ENCODE assay signal across 18 cellular contexts in genomic region chr7:46934198-46934825, GRCh38.
DNase-seq lines count a peak whose midpoint lies in the region; ATAC-seq and TF ChIP-seq lines count a peak whose summit lies in the region.
"Had no signal": no experiment of that assay in that cellular context is flagged by ENCODE, and none has a peak within 500 bp of the region (broad histone marks: within the 10 kb centered on the region; RNA-seq: fewer than 3 reads in every experiment).

No MANE protein-coding gene starts in this region.

- no peak overlapping the region for H3K14ac ChIP-seq in H9 (ENCODE audit: insufficient read depth, low read length)

- H2BK120ac ChIP-seq in H9 (ENCODE audit: low read depth, low read length, poor library complexity, severe bottlenecking): no peak overlapping the region

- H2AFZ ChIP-seq in osteoblast (ENCODE audit: low read length) (peak overlapping the region; percentile 39), GM23338 (no peak overlapping the region), H9 (ENCODE audit: low read length) (no peak overlapping the region)

- no peaks in the 10 kb centered on the region for H3K36me3 Mint-ChIP-seq in GM23338 (ENCODE audit: low read depth)
- no peaks in the 10 kb centered on the region for H3K36me3 Mint-ChIP-seq in H9 (ENCODE audit: insufficient read depth in 1 of 3, low read depth in 3 of 3)
- H3K36me3 Mint-ChIP-seq: activated naive CD8-positive, alpha-beta T cell treated with anti-CD3 and anti-CD28 coated beads, Interleukin-2, amount 10 ng/mL, durations not matched to agents 7 days and 5 days; CD8-positive, alpha-beta T cell had no signal

- H3K27ac ChIP-seq in osteoblast (ENCODE audit: low read depth, low read length) (peak overlapping the region; percentile 96), GM23338 (ENCODE audit: low read depth) (no peak overlapping the region), H9 (ENCODE audit: insufficient read length, low read depth, low read length) (no peak overlapping the region)

- peaks cover 5% of the 10 kb centered on the region; the same call in 1 of the 3 replicates for H3K9me3 Mint-ChIP-seq in GM23338
- H3K9me3 Mint-ChIP-seq in H9: no peaks in the 10 kb centered on the region
- H3K9me3 Mint-ChIP-seq: activated T-cell treated with anti-CD3 and anti-CD28 coated beads, Interleukin-2, amount 50 U/mL, for 24 hours had no signal

- H3K9me2 ChIP-seq in GM23338 (ENCODE audit: insufficient read depth): 0 out of 2 replicates have a peak, but pooled peaks cover 11% of the 10 kb centered on the region

- H4K5ac ChIP-seq in H9 (ENCODE audit: insufficient read length, low read depth, low read length): no peak overlapping the region

- H2AK5ac ChIP-seq in H9 (ENCODE audit: insufficient read length, low read length): no peak overlapping the region

- H3K4me3 Mint-ChIP-seq in GM23338: no peak overlapping the region
- H3K4me3 Mint-ChIP-seq in H9: no peak overlapping the region
- H3K4me3 Mint-ChIP-seq: activated naive CD8-positive, alpha-beta T cell treated with anti-CD3 and anti-CD28 coated beads, Interleukin-2, amount 10 ng/mL, durations not matched to agents 7 days and 5 days; activated T-cell treated with anti-CD3 and anti-CD28 coated beads, Interleukin-2, amount 50 U/mL, for 24 hours; CD8-positive, alpha-beta T cell; T-helper 17 cell had no signal

- H3K27me3 Mint-ChIP-seq in GM23338 (ENCODE audit: insufficient read depth, low read depth, poor library complexity): peaks cover 1% of the 10 kb centered on the region
- H3K27me3 Mint-ChIP-seq in H9 (ENCODE audit: low read depth): no peaks in the 10 kb centered on the region; the same call in 1 of the 2 replicates
- H3K27me3 Mint-ChIP-seq: activated naive CD8-positive, alpha-beta T cell treated with anti-CD3 and anti-CD28 coated beads, Interleukin-2, amount 10 ng/mL, durations not matched to agents 7 days and 5 days; activated T-cell treated with anti-CD3 and anti-CD28 coated beads, Interleukin-2, amount 50 U/mL, for 24 hours; T-helper 17 cell had no signal

- no peak overlapping the region for H3K23ac ChIP-seq in H9 (ENCODE audit: insufficient read length, low read depth, low read length)

- H3K36me3 ChIP-seq in osteoblast (ENCODE audit: insufficient read depth, low read length) (no peaks in the 10 kb centered on the region), GM23338 (ENCODE audit: insufficient read depth) (no peaks in the 10 kb centered on the region)
- H3K36me3 ChIP-seq: esophagus muscularis mucosa had no signal

- H3K79me2 ChIP-seq in osteoblast (ENCODE audit: insufficient read depth, low read length) (no peaks in the 10 kb centered on the region), GM23338 (replicated peaks; ENCODE audit: insufficient read depth) (no peaks in the 10 kb centered on the region), H9 (ENCODE audit: insufficient read depth, low read length) (no peaks in the 10 kb centered on the region)

- TF ChIP-seq CTCF in osteoblast (IDR thresholded peaks at IDR 0.05; ENCODE audit: extremely low read depth, low read depth, low read length) (no peak), GM23338 (conservative IDR thresholded peaks at IDR 0.05; ENCODE audit: low read depth in 2 of 2) (no peak), H9 (conservative IDR thresholded peaks at IDR 0.05) (no peak)

- H3K9ac ChIP-seq in H9 (ENCODE audit: extremely low read depth, insufficient read length, low read length): no peak overlapping the region

- H2BK5ac ChIP-seq in H9 (ENCODE audit: insufficient read length, low read length): no peak overlapping the region

- no peak overlapping the region for H3K4me2 ChIP-seq in osteoblast (ENCODE audit: insufficient read depth, low read length)
- no peak overlapping the region for H3K4me2 ChIP-seq in GM23338
- H3K4me2 ChIP-seq in H9 (ENCODE audit: insufficient read depth, insufficient read length, low read length): no peak overlapping the region

- H2BK12ac ChIP-seq in H9 (ENCODE audit: insufficient read length, low read depth, low read length): no peak overlapping the region

- H4K20me1 ChIP-seq in osteoblast (ENCODE audit: insufficient read depth, low read length): no peaks in the 10 kb centered on the region
- H4K20me1 ChIP-seq in GM23338 (replicated peaks; ENCODE audit: insufficient read depth): no peaks in the 10 kb centered on the region
- no peaks in the 10 kb centered on the region for H4K20me1 ChIP-seq in H9 (ENCODE audit: control insufficient read depth, insufficient read depth, insufficient read length)

- H3K56ac ChIP-seq in H9 (ENCODE audit: insufficient read length, low read depth, low read length): no peak overlapping the region

- no peak overlapping the region for H4K91ac ChIP-seq in H9 (ENCODE audit: insufficient read length, low read depth, low read length)

- H3K23me2 ChIP-seq in H9 (ENCODE audit: insufficient read length, low read depth, low read length, poor library complexity, severe bottlenecking): no peaks in the 10 kb centered on the region

- peaks cover 41% of the 10 kb centered on the region for H3K4me1 ChIP-seq in osteoblast (ENCODE audit: insufficient read depth, low read length)
- no peaks in the 10 kb centered on the region for H3K4me1 ChIP-seq in GM23338 (ENCODE audit: insufficient read depth)
- H3K4me1 ChIP-seq in H9 (ENCODE audit: insufficient read depth, low read length): no peaks in the 10 kb centered on the region

- WGBS in H9 (ENCODE audit: extremely low coverage, insufficient read length, low lambda C conversion rate): no CpG with 5 or more reads among the region's 3 CpGs

- no peaks in the 10 kb centered on the region for H3F3A ChIP-seq in GM23338 (replicated peaks; ENCODE audit: low read depth)

- H3K4me3 ChIP-seq in osteoblast (ENCODE audit: insufficient read depth, low read length) (no peak overlapping the region), GM23338 (no peak overlapping the region)
- H3K4me3 ChIP-seq: esophagus muscularis mucosa had no signal

- no peak overlapping the region for H4K8ac ChIP-seq in H9 (replicated peaks; ENCODE audit: insufficient read length, low read depth, low read length)

- H3K4me1 Mint-ChIP-seq in GM23338 (no peaks in the 10 kb centered on the region), H9 (no peaks in the 10 kb centered on the region)
- H3K4me1 Mint-ChIP-seq: activated naive CD8-positive, alpha-beta T cell treated with anti-CD3 and anti-CD28 coated beads, Interleukin-2, amount 10 ng/mL, durations not matched to agents 7 days and 5 days; T-helper 17 cell had no signal

- no peak for ATAC-seq in GM23338
- no peak for ATAC-seq in HG03342 (IDR thresholded peaks at IDR 0.05; ENCODE audit: unreplicated experiment)
- ATAC-seq: CD8-positive, alpha-beta T cell; T-helper 17 cell had no signal

- H3K4ac ChIP-seq in H9 (ENCODE audit: low read depth, low read length): no peak overlapping the region

- no peak overlapping the region for H3K18ac ChIP-seq in H9 (ENCODE audit: insufficient read length, low read depth, low read length)

- peak; percentile 43 for DNase-seq in HT-29 (ENCODE audit: low spot score)
- DNase-seq in OCI-M1 (lab: John Stamatoyannopoulos, UW): peak; percentile 21
- DNase-seq in dermis blood vessel endothelial cell: peak; percentile 10
- peak; percentile 83 for DNase-seq in osteoblast (ENCODE audit: insufficient read length, low spot score, missing footprints)
- no peak for DNase-seq in T-helper 9 cell
- DNase-seq in GM23338 (ENCODE audit: low spot score): no peak
- DNase-seq in H9: no peak
- DNase-seq: activated CD4-positive, alpha-beta T cell treated with anti-CD3 and anti-CD28 coated beads for 4 hours; activated naive CD8-positive, alpha-beta T cell treated with anti-CD3 and anti-CD28 coated beads, Interleukin-2, amount 10 ng/mL, durations not matched to agents 7 days and 5 days; activated T-cell treated with anti-CD3 and anti-CD28 coated beads, Interleukin-2, amount 50 U/mL, for 24 hours; CD8-positive, alpha-beta T cell; cortex of kidney; hypothalamus; left ventricle myocardium superior; RPMI8226; T-helper 17 cell had no signal

- H2BK15ac ChIP-seq in H9 (ENCODE audit: low read depth, low read length): no peak overlapping the region

- H3K9me3 ChIP-seq in osteoblast (ENCODE audit: low read depth, low read length): no peaks in the 10 kb centered on the region
- H3K9me3 ChIP-seq in H9 (ENCODE audit: control insufficient read depth, low read depth, low read length): no peaks in the 10 kb centered on the region
- H3K9me3 ChIP-seq: esophagus muscularis mucosa had no signal

- no peaks in the 10 kb centered on the region for H3K79me1 ChIP-seq in H9 (ENCODE audit: insufficient read depth, low read depth, low read length, poor library complexity, severe bottlenecking)

- no peak overlapping the region for H2BK20ac ChIP-seq in H9 (ENCODE audit: low read depth, low read length, poor library complexity, severe bottlenecking)

- H3K27ac Mint-ChIP-seq in GM23338 (no peak overlapping the region), H9 (no peak overlapping the region; a peak in 1 of 7 replicates)
- H3K27ac Mint-ChIP-seq: activated naive CD8-positive, alpha-beta T cell treated with anti-CD3 and anti-CD28 coated beads, Interleukin-2, amount 10 ng/mL, durations not matched to agents 7 days and 5 days; activated T-cell treated with anti-CD3 and anti-CD28 coated beads, Interleukin-2, amount 50 U/mL, for 24 hours; CD8-positive, alpha-beta T cell; T-helper 17 cell had no signal

- no peak overlapping the region for H3T11ph ChIP-seq in H9 (ENCODE audit: low read length)

- H3K27me3 ChIP-seq in osteoblast (ENCODE audit: insufficient read depth, low read length): no peaks in the 10 kb centered on the region
- no peaks in the 10 kb centered on the region for H3K27me3 ChIP-seq in GM23338 (ENCODE audit: insufficient read depth)
- H3K27me3 ChIP-seq in H9 (ENCODE audit: insufficient read depth, low read length): no peaks in the 10 kb centered on the region
- H3K27me3 ChIP-seq: esophagus muscularis mucosa had no signal

TF ChIP-seq in GM23338, 12 proteins besides CTCF, POLR2A, EP300 and RAD21:
- no peak for TF ChIP-seq ZNF114 (CRISPR knock-in tag; IDR thresholded peaks at IDR 0.05)
- TF ChIP-seq POLR2AphosphoS5 (IDR thresholded peaks at IDR 0.05; ENCODE audit: low read depth): no peak
- TF ChIP-seq CREB1 (CRISPR knock-in tag; IDR thresholded peaks at IDR 0.05; ENCODE audit: low read depth): no peak
- TF ChIP-seq EZH2phosphoT487 (IDR thresholded peaks at IDR 0.05; ENCODE audit: unreplicated experiment): no peak
- no peak for TF ChIP-seq STAT1 (IDR thresholded peaks at IDR 0.05; ENCODE audit: unreplicated experiment)

Comparison
In these comparisons a context has a peak if more than half of its experiments do, and no peak if none do; other contexts are left out.
1. DNase-seq: peak in HT-29 (single experiment), OCI-M1 (single experiment), dermis blood vessel endothelial cell (single experiment) and osteoblast (single experiment); none in T-helper 9 cell (single experiment), GM23338 (single experiment) and H9 (single experiment).